ENCODE assay signal across 17 cellular contexts in genomic region chr5:21121213-21121612, GRCh38.
"Had no signal": no experiment of that assay in that cellular context is flagged by ENCODE, and none has a peak within 500 bp of the region (broad histone marks: within the 10 kb centered on the region; RNA-seq: fewer than 3 reads in every experiment).

No MANE protein-coding gene starts in this region.

- H3K36me3 ChIP-seq: adrenal gland, brain microvascular endothelial cell, thyroid gland, WERI-Rb-1 had no signal

- H2AFZ ChIP-seq: parathyroid adenoma had no signal

- H3K27ac ChIP-seq: adrenal gland, brain microvascular endothelial cell, epithelial cell of prostate, parathyroid adenoma, thyroid gland, WERI-Rb-1 had no signal

- H3K4me1 Mint-ChIP-seq: activated CD4-positive, alpha-beta memory T cell treated with anti-CD3 and anti-CD28 coated beads, Interleukin-2, amount 10 ng/mL, durations not matched to agents 7 days and 5 days; naive thymus-derived CD4-positive, alpha-beta T cell; stimulated activated effector memory CD8-positive, alpha-beta T cell treated with anti-CD3 and anti-CD28 coated beads, Interleukin-12 subunit alpha, Interleukin-12 subunit beta, amount 100 ng/mL, for 72 hours had no signal

- H3K36me3 Mint-ChIP-seq: naive thymus-derived CD4-positive, alpha-beta T cell; stimulated activated effector memory CD8-positive, alpha-beta T cell treated with anti-CD3 and anti-CD28 coated beads, Interleukin-12 subunit alpha, Interleukin-12 subunit beta, amount 100 ng/mL, for 72 hours had no signal

- H3K9ac ChIP-seq: parathyroid adenoma had no signal

- H3K27me3 ChIP-seq: adrenal gland, brain microvascular endothelial cell, thyroid gland had no signal

- ATAC-seq: activated T-cell treated with anti-CD3 and anti-CD28 coated beads, Interleukin-2, amount 50 U/mL, for 4 hours; effector memory CD8-positive, alpha-beta T cell; naive thymus-derived CD4-positive, alpha-beta T cell; stimulated activated effector memory CD8-positive, alpha-beta T cell treated with anti-CD3 and anti-CD28 coated beads, Interleukin-12 subunit alpha, Interleukin-12 subunit beta, amount 100 ng/mL, for 72 hours had no signal

- DNase-seq: activated CD4-positive, alpha-beta memory T cell treated with anti-CD3 and anti-CD28 coated beads, Interleukin-2, amount 10 ng/mL, durations not matched to agents 7 days and 5 days; activated CD4-positive, alpha-beta T cell treated with anti-CD3 and anti-CD28 coated beads for 4 hours; activated effector memory CD4-positive, alpha-beta T cell treated with Interleukin-2 at 50 U/mL for 16 hours; activated naive CD4-positive, alpha-beta T cell treated with anti-CD3 and anti-CD28 coated beads, Interleukin-2, amount 50 U/mL, for 16 hours; activated T-cell treated with anti-CD3 and anti-CD28 coated beads, Interleukin-2, amount 50 U/mL, for 4 hours; adrenal gland; brain microvascular endothelial cell; cerebellar nuclear complex; dermis blood vessel endothelial cell; effector memory CD8-positive, alpha-beta T cell; naive thymus-derived CD4-positive, alpha-beta T cell; thyroid gland; WERI-Rb-1 had no signal

- H3K9me3 ChIP-seq: adrenal gland, thyroid gland had no signal

- H3K27ac Mint-ChIP-seq: activated CD4-positive, alpha-beta memory T cell treated with anti-CD3 and anti-CD28 coated beads, Interleukin-2, amount 10 ng/mL, durations not matched to agents 7 days and 5 days; effector memory CD8-positive, alpha-beta T cell; naive thymus-derived CD4-positive, alpha-beta T cell; stimulated activated effector memory CD8-positive, alpha-beta T cell treated with anti-CD3 and anti-CD28 coated beads, Interleukin-12 subunit alpha, Interleukin-12 subunit beta, amount 100 ng/mL, for 72 hours had no signal

- H3K27me3 Mint-ChIP-seq: activated CD4-positive, alpha-beta memory T cell treated with anti-CD3 and anti-CD28 coated beads, Interleukin-2, amount 10 ng/mL, durations not matched to agents 7 days and 5 days; effector memory CD8-positive, alpha-beta T cell; naive thymus-derived CD4-positive, alpha-beta T cell had no signal

- H3K4me1 ChIP-seq: adrenal gland, parathyroid adenoma, thyroid gland had no signal

- H3K79me2 ChIP-seq: parathyroid adenoma had no signal

- H3K4me3 Mint-ChIP-seq: activated CD4-positive, alpha-beta memory T cell treated with anti-CD3 and anti-CD28 coated beads, Interleukin-2, amount 10 ng/mL, durations not matched to agents 7 days and 5 days; activated T-cell treated with anti-CD3 and anti-CD28 coated beads, Interleukin-2, amount 50 U/mL, for 4 hours; effector memory CD8-positive, alpha-beta T cell; naive thymus-derived CD4-positive, alpha-beta T cell; stimulated activated effector memory CD8-positive, alpha-beta T cell treated with anti-CD3 and anti-CD28 coated beads, Interleukin-12 subunit alpha, Interleukin-12 subunit beta, amount 100 ng/mL, for 72 hours had no signal

- H3K4me3 ChIP-seq: adrenal gland, lung, thyroid gland had no signal
